Comparison of ENCODE assay signal across 19 cellular contexts in the genomic region with DNA sequence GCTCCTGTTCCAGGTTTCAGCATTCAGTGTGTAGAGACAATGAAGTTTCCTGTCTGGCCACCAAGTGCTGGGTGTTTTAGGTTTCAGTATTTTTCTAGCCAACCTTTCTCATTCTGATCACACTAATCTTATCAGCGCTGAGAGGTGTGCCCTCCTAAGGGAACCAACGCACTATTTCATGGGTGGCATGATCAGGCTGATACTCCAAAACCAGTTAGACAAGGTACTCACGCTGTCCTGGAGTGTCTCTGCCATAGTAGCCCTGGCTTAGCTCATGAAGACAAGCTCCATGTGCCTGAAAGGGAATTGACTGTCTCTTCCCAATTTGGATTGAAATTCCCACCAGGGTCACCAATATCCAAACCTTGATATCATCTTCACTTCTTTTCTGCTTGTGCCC. TPM values are rescaled to one million over a fixed set of nuclear protein-coding genes. Genes with fewer than 3 reads are reported as not detected.
DNase-seq lines count a peak whose midpoint lies in the region; ATAC-seq, FAIRE-seq and TF ChIP-seq lines count a peak whose summit lies in the region.
"Had no signal": no experiment of that assay in that cellular context is flagged by ENCODE, and none has a peak within 500 bp of the region (broad histone marks: within the 10 kb centered on the region; RNA-seq: fewer than 3 reads in every experiment).

No MANE protein-coding gene starts in this region.

- FAIRE-seq in bronchial epithelial cell (lab: Jason Lieb, UNC): peak; percentile 87
- FAIRE-seq: A204.1 had no signal

- no peak overlapping the region for H3K4me3 Mint-ChIP-seq in osteocyte (ENCODE audit: unreplicated experiment)

- H3K9me3 ChIP-seq in lower lobe of right lung: no peaks in the 10 kb centered on the region
- H3K9me3 ChIP-seq in heart right ventricle: peaks cover 0 to 11% (median 0%) of the 10 kb centered on the region in 11 donors

- peak; percentile 92 for DNase-seq in DMS53 (lab: John Stamatoyannopoulos, UW)
- peak; percentile 17 for DNase-seq in NCI-H2029 treated with DMSO at 0.1 percent for 48 hours (lab: John Stamatoyannopoulos, UW)
- peak; percentile 88 for DNase-seq in bronchial epithelial cell (ENCODE audit: low read depth)
- DNase-seq in lower lobe of right lung: no peak
- no peak for DNase-seq in activated naive CD4-positive, alpha-beta T cell (lab: John Stamatoyannopoulos, UW)
- no peak for DNase-seq in heart right ventricle
- no peak for DNase-seq in osteocyte (ENCODE audit: extremely low spot score, unreplicated experiment)
- DNase-seq: C1 segment of cervical spinal cord, GOT3, IMR-90, Karpas-422, MM.1S, NCI-H1092 treated with DMSO at 0.1 percent for 48 hours, NCI-H1694 treated with DMSO at 0.1 percent for 48 hours, NCI-H2171 treated with DMSO at 0.1 percent for 48 hours, NCI-H524 had no signal

- peak; percentile 76 to 81 for ATAC-seq in lower lobe of right lung
- ATAC-seq in HG03342 (IDR thresholded peaks at IDR 0.05; ENCODE audit: unreplicated experiment): no peak
- no peak for ATAC-seq in heart right ventricle
- ATAC-seq: Panc1 had no signal

- intact Hi-C loops in lower lobe of right lung (cut with DNase I): no loop called here
- intact Hi-C loops in heart right ventricle (cut with DNase I): loop anchor here in 1 of 10 donors (10.0 kb wide), 1 partner anchor 102 kb away; no protein-coding TSS in a partner anchor

- H3K27ac Mint-ChIP-seq in osteocyte (ENCODE audit: unreplicated experiment): no peak overlapping the region

- H3K27ac ChIP-seq in lower lobe of right lung (no peak overlapping the region), heart right ventricle (no peak overlapping the region)

- H3K36me3 Mint-ChIP-seq in osteocyte (ENCODE audit: unreplicated experiment): no peaks in the 10 kb centered on the region

- no peak for TF ChIP-seq CTCF in bronchial epithelial cell (IDR thresholded peaks at IDR 0.05; ENCODE audit: insufficient read depth, low read length, severe bottlenecking)
- no peak for TF ChIP-seq CTCF in lower lobe of right lung (IDR thresholded peaks at IDR 0.05)
- TF ChIP-seq CTCF in heart right ventricle (IDR thresholded peaks at IDR 0.05): no peak
- no peak for TF ChIP-seq CTCF in osteocyte (IDR thresholded peaks at IDR 0.05)

- H3K27me3 ChIP-seq in bronchial epithelial cell (ENCODE audit: control insufficient read depth, insufficient read depth, low read length) (no peaks in the 10 kb centered on the region), lower lobe of right lung (ENCODE audit: low read depth) (no peaks in the 10 kb centered on the region), heart right ventricle (no peaks in the 10 kb centered on the region)

- H3K27me3 Mint-ChIP-seq in osteocyte (ENCODE audit: unreplicated experiment): peaks cover 12% of the 10 kb centered on the region

- H3K9me3 Mint-ChIP-seq in osteocyte (ENCODE audit: unreplicated experiment): no peaks in the 10 kb centered on the region

- no peaks in the 10 kb centered on the region for H3K4me1 Mint-ChIP-seq in osteocyte (ENCODE audit: unreplicated experiment)

- WGBS in heart right ventricle, 2 donors: 74 to 83% methylated on average over 3 of the region's 3 CpGs

- H3K36me3 ChIP-seq in bronchial epithelial cell (ENCODE audit: control insufficient read depth, insufficient read depth, low read length) (no peaks in the 10 kb centered on the region), lower lobe of right lung (no peaks in the 10 kb centered on the region), heart right ventricle (no peaks in the 10 kb centered on the region)

- H3K4me1 ChIP-seq in lower lobe of right lung (no peaks in the 10 kb centered on the region), heart right ventricle (no peaks in the 10 kb centered on the region)

- H3K4me3 ChIP-seq in bronchial epithelial cell (ENCODE audit: low read depth, low read length) (no peak overlapping the region), lower lobe of right lung (no peak overlapping the region), heart right ventricle (no peak overlapping the region)

RNA-seq across cellular contexts. Expression of a gene that starts 8.0 kb away (rescaled TPM):
- 192 and 403 TPM in 2 replicates for total RNA-seq in bronchial epithelial cell
- 10.9 TPM for total RNA-seq in lower lobe of right lung
- 1 to 10 TPM in 1 of 10 donors, under 1 TPM in 6, not detected in 3; 0.31 to 1.2 (median 0.44) TPM for total RNA-seq in heart right ventricle
- 1 to 10 TPM in 1 of 2 donors, under 1 TPM in 1; 0.37 to 1.6 TPM for polyA plus RNA-seq in heart right ventricle
- not detected in 2 replicates for total RNA-seq in osteocyte

Comparison
In these comparisons a context has a peak if more than half of its experiments do, and no peak if none do; other contexts are left out.
1. DNase-seq: peak in DMS53 (single experiment), NCI-H2029 treated with DMSO at 0.1 percent for 48 hours (single experiment) and bronchial epithelial cell (single experiment); none in lower lobe of right lung (single experiment), activated naive CD4-positive, alpha-beta T cell (0 of 4), heart right ventricle (0 of 2) and osteocyte (single experiment).
2. ATAC-seq: peak in lower lobe of right lung (2 of 2); none in HG03342 (single experiment) and heart right ventricle (0 of 8).
3. RNA of a gene that starts 8.0 kb away (total RNA-seq): 192 to 403 TPM in bronchial epithelial cell; 10.9 TPM in lower lobe of right lung (single experiment), 0.31 to 1.2 TPM in heart right ventricle and not detected in osteocyte; every median in the first group is over 10 times any median in the second.